Comparison of ENCODE assay signal across 1 cellular context in genomic region chr3:183318846-183319770, GRCh38.
TF ChIP-seq lines count a peak whose summit lies in the region.

No MANE protein-coding gene starts in this region.

TF ChIP-seq in endothelial cell of umbilical vein, 7 proteins besides CTCF, POLR2A, EP300 and RAD21 (continued from another document):
- TF ChIP-seq EZH2 (IDR thresholded peaks at IDR 0.05; ENCODE audit: borderline replicate concordance, low read depth, low read length, severe bottlenecking) (no peak), FOS (IDR thresholded peaks at IDR 0.05; ENCODE audit: borderline replicate concordance, insufficient read depth, low read length) (no peak), GATA2 (IDR thresholded peaks at IDR 0.05; ENCODE audit: insufficient read depth, insufficient read length, low read depth, low read length) (no peak), MYC (IDR thresholded peaks at IDR 0.05; ENCODE audit: low read depth, low read length) (no peak)
